Comparison of ENCODE assay signal across 29 cellular contexts in the genomic region with DNA sequence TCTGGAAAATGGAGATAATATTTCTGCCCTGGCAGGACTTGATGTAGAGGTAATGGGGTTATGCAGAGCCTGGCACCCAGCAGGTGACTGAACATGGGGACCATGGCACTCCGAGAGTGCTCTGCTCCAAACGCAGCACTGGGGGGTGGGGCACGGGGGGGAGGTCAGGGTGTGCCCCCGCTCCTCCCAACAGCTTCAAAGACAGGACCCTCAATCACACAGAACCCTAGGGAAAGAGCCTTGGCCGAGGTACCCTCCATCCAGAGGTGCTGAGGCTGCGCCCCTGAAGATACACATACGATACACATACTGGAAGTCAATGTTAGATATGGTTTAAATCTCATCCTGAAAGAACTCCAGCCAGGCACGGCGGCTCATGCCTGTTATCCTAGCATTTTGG.
"Had no signal": no experiment of that assay in that cellular context is flagged by ENCODE, and none has a peak within 500 bp of the region (broad histone marks: within the 10 kb centered on the region; RNA-seq: fewer than 3 reads in every experiment).

No MANE protein-coding gene starts in this region.

- H3K27me3 ChIP-seq: ascending aorta had no signal

- H3K4me3 ChIP-seq: ascending aorta, breast epithelium, cardiac muscle cell, esophagus squamous epithelium, gastroesophageal sphincter had no signal

- H3K4me3 Mint-ChIP-seq: activated CD8-positive, alpha-beta T cell treated with anti-CD3 and anti-CD28 coated beads for 36 hours; activated naive CD4-positive, alpha-beta T cell treated with anti-CD3 and anti-CD28 coated beads, Interleukin-2, amount 10 ng/mL, durations not matched to agents 7 days and 5 days; activated naive CD8-positive, alpha-beta T cell treated with anti-CD3 and anti-CD28 coated beads, Interleukin-2, amount 10 ng/mL, durations not matched to agents 7 days and 5 days; activated T-cell treated with anti-CD3 and anti-CD28 coated beads, Interleukin-2, amount 50 U/mL, for 24 hours; activated T-cell treated with anti-CD3 and anti-CD28 coated beads, Interleukin-2, amount 50 U/mL, for 72 hours; brain; central memory CD8-positive, alpha-beta T cell had no signal

- ATAC-seq: activated CD8-positive, alpha-beta T cell treated with anti-CD3 and anti-CD28 coated beads for 36 hours; activated naive CD4-positive, alpha-beta T cell treated with anti-CD3 and anti-CD28 coated beads, Interleukin-2, amount 50 U/mL, for 72 hours; activated T-cell treated with anti-CD3 and anti-CD28 coated beads, Interleukin-2, amount 50 U/mL, for 72 hours; gastroesophageal sphincter had no signal

- H3K4me1 ChIP-seq: ascending aorta, breast epithelium, esophagus squamous epithelium, gastroesophageal sphincter had no signal

- H3K36me3 Mint-ChIP-seq: activated naive CD4-positive, alpha-beta T cell treated with anti-CD3 and anti-CD28 coated beads, Interleukin-2, amount 10 ng/mL, durations not matched to agents 7 days and 5 days; activated naive CD8-positive, alpha-beta T cell treated with anti-CD3 and anti-CD28 coated beads, Interleukin-2, amount 10 ng/mL, durations not matched to agents 7 days and 5 days; brain had no signal

- FAIRE-seq: colon, endometrium, endothelial cell of umbilical vein had no signal

- H3K27ac Mint-ChIP-seq: activated CD8-positive, alpha-beta T cell treated with anti-CD3 and anti-CD28 coated beads for 36 hours; activated naive CD4-positive, alpha-beta T cell treated with anti-CD3 and anti-CD28 coated beads, Interleukin-2, amount 10 ng/mL, durations not matched to agents 7 days and 5 days; activated naive CD4-positive, alpha-beta T cell treated with anti-CD3 and anti-CD28 coated beads, Interleukin-2, amount 50 U/mL, for 72 hours; activated naive CD8-positive, alpha-beta T cell treated with anti-CD3 and anti-CD28 coated beads, Interleukin-2, amount 10 ng/mL, durations not matched to agents 7 days and 5 days; activated T-cell treated with anti-CD3 and anti-CD28 coated beads, Interleukin-2, amount 50 U/mL, for 24 hours; activated T-cell treated with anti-CD3 and anti-CD28 coated beads, Interleukin-2, amount 50 U/mL, for 72 hours; brain had no signal

- H3K9me3 Mint-ChIP-seq: central memory CD8-positive, alpha-beta T cell had no signal

- H3K9me3 ChIP-seq: breast epithelium, esophagus squamous epithelium, gastroesophageal sphincter had no signal

- H3K36me3 ChIP-seq: ascending aorta, breast epithelium, cardiac muscle cell, esophagus squamous epithelium, gastroesophageal sphincter had no signal

- DNase-seq: activated CD4-positive, alpha-beta T cell treated with anti-CD3 and anti-CD28 coated beads for 1 hour; activated CD4-positive, alpha-beta T cell treated with anti-CD3 and anti-CD28 coated beads for 4 hours; activated CD4-positive, alpha-beta T cell treated with anti-CD3 and anti-CD28 coated beads, Interleukin-2, amount 50 U/mL, for 1 hour; activated CD4-positive, alpha-beta T cell treated with anti-CD3 and anti-CD28 coated beads, Interleukin-2, amount 50 U/mL, for 48 hours; activated CD8-positive, alpha-beta memory T cell treated with anti-CD3 and anti-CD28 coated beads for 24 hours; activated CD8-positive, alpha-beta memory T cell treated with anti-CD3 and anti-CD28 coated beads, Interleukin-2, amount 50 U/mL, for 4 hours; activated CD8-positive, alpha-beta T cell treated with anti-CD3 and anti-CD28 coated beads for 36 hours; activated gamma-delta T cell; activated naive CD4-positive, alpha-beta T cell; activated naive CD4-positive, alpha-beta T cell treated with anti-CD3 and anti-CD28 coated beads, Interleukin-2, amount 10 ng/mL, durations not matched to agents 7 days and 5 days; activated naive CD8-positive, alpha-beta T cell treated with anti-CD3 and anti-CD28 coated beads, Interleukin-2, amount 10 ng/mL, durations not matched to agents 7 days and 5 days; activated T-cell treated with anti-CD3 and anti-CD28 coated beads for 4 hours; activated T-cell treated with anti-CD3 and anti-CD28 coated beads, Interleukin-2, amount 50 U/mL, for 24 hours; activated T-cell treated with anti-CD3 and anti-CD28 coated beads, Interleukin-2, amount 50 U/mL, for 72 hours; effector CD8-positive, alpha-beta T cell; esophagus squamous epithelium; foreskin melanocyte; T-helper 2 cell had no signal

- H3K4me1 Mint-ChIP-seq: activated naive CD4-positive, alpha-beta T cell treated with anti-CD3 and anti-CD28 coated beads, Interleukin-2, amount 10 ng/mL, durations not matched to agents 7 days and 5 days; brain had no signal

- H3K27ac ChIP-seq: ascending aorta, breast epithelium, cardiac muscle cell, epithelial cell of prostate, esophagus squamous epithelium, gastroesophageal sphincter had no signal
